In genomic region chr3:69541823-69542264, GRCh38 we compare ENCODE assay signal across 8 cellular contexts.
A peak's percentile ranks its signal among the peaks of the same experiment; 100 is the strongest.
DNase-seq lines count a peak whose midpoint lies in the region; ATAC-seq and TF ChIP-seq lines count a peak whose summit lies in the region.

No MANE protein-coding gene starts in this region.

- ATAC-seq in left lung (peak; percentile 47), GM21619 (IDR thresholded peaks at IDR 0.05; ENCODE audit: unreplicated experiment) (no peak)

- H3K27ac ChIP-seq in dorsolateral prefrontal cortex (peak overlapping the region in 56 of 59 donors; percentile 21 to 97 (median 86)), left lung (peak overlapping the region; percentile 47 to 66), tibial nerve (peak overlapping the region in 3 of 4 donors; percentile 11 to 64 (median 46))

- intact Hi-C loops in dorsolateral prefrontal cortex (cut with DNase I) (loop anchor here (5.0 to 10.0 kb wide), 5 partner anchors 87 to 217 kb away; no protein-coding TSS in a partner anchor), left lung (cut with DNase I) (no loop called here)

- H3K36me3 ChIP-seq in left lung (no peaks in the 10 kb centered on the region), tibial nerve (no peaks in the 10 kb centered on the region)

- H3K4me1 ChIP-seq in left lung: peaks cover 0 to 21% of the 10 kb centered on the region in 2 donors
- H3K4me1 ChIP-seq in tibial nerve: peaks cover 0 to 46% (median 2%) of the 10 kb centered on the region in 4 donors

- TF ChIP-seq CTCF in dorsolateral prefrontal cortex (IDR thresholded peaks at IDR 0.05 in 54 of 56, conservative IDR thresholded peaks at IDR 0.05 in 2 of 56; ENCODE audit: low read depth in 1 of 56, partially characterized antibody in 56 of 56): no peak
- TF ChIP-seq CTCF in left lung (IDR thresholded peaks at IDR 0.05): no peak
- TF ChIP-seq CTCF in tibial nerve (IDR thresholded peaks at IDR 0.05): no peak

- 0 to 2% methylated on average over 43 to 48 of the region's 48 CpGs for WGBS in tibial nerve, 2 donors

- no peak for TF ChIP-seq EP300 in tibial nerve (IDR thresholded peaks at IDR 0.05)

- no peaks in the 10 kb centered on the region for H3K9me3 ChIP-seq in left lung
- no peaks in the 10 kb centered on the region for H3K9me3 ChIP-seq in tibial nerve

- peak overlapping the region; percentile 51 to 88 (median 71) for H3K4me3 ChIP-seq in dorsolateral prefrontal cortex
- H3K4me3 ChIP-seq in left lung: peak overlapping the region; percentile 51 to 59
- peak overlapping the region; percentile 41 to 93 (median 58) for H3K4me3 ChIP-seq in tibial nerve

- TF ChIP-seq POLR2A in tibial nerve (IDR thresholded peaks at IDR 0.05): no peak

- peak; percentile 9 for DNase-seq in NOMO-1 treated with DMSO at 0.1 percent for 48 hours (lab: John Stamatoyannopoulos, UW; ENCODE audit: unreplicated experiment)
- no peak for DNase-seq in NOMO-1 treated with dmso at 0.1 percent for 144 hours (lab: John Stamatoyannopoulos, UW; ENCODE audit: unreplicated experiment)
- peak in 2 of 10 donors; percentile 28 to 52 for DNase-seq in dorsolateral prefrontal cortex
- peak; percentile 47 to 74 for DNase-seq in left lung
- DNase-seq in tibial nerve (ENCODE audit: low spot score in 2 of 2): no peak
- no peak for DNase-seq in DMS153 treated with DMSO at 0.1 percent for 48 hours (lab: John Stamatoyannopoulos, UW; ENCODE audit: unreplicated experiment)
- no peak for DNase-seq in activated T-cell treated with anti-CD3 and anti-CD28 coated beads for 4 hours

- H3K27me3 ChIP-seq in dorsolateral prefrontal cortex (peaks cover 0 to 32% (median 14%) of the 10 kb centered on the region in 45 donors), left lung (peaks cover 20 to 46% of the 10 kb centered on the region in 2 donors), tibial nerve (no peaks in the 10 kb centered on the region)

Comparison
In these comparisons a context has a peak if more than half of its experiments do, and no peak if none do; other contexts are left out.
1. DNase-seq: peak in NOMO-1 treated with DMSO at 0.1 percent for 48 hours (single experiment) and left lung (2 of 2); none in NOMO-1 treated with dmso at 0.1 percent for 144 hours (single experiment), tibial nerve (0 of 2), DMS153 treated with DMSO at 0.1 percent for 48 hours (single experiment) and activated T-cell treated with anti-CD3 and anti-CD28 coated beads for 4 hours (single experiment).
2. intact Hi-C loops: an anchor here in dorsolateral prefrontal cortex (5.0 to 10.0 kb wide); none called in left lung.
3. Peak in every context shown above with its lines, with median percentiles within 50 percentile points of each other: H3K27ac ChIP-seq and H3K4me3 ChIP-seq.